ENCODE assay signal across 1 cellular context in genomic region chr5:171432581-171433351, GRCh38.
TF ChIP-seq lines count a peak whose summit lies in the region.

No MANE protein-coding gene starts in this region.

TF ChIP-seq in H1, 55 proteins besides CTCF, POLR2A, EP300 and RAD21 (continued from another document):
- TF ChIP-seq JUN (IDR thresholded peaks at IDR 0.05; ENCODE audit: low read depth, low read length) (no peak), SP4 (IDR thresholded peaks at IDR 0.05; ENCODE audit: low read length) (no peak)
- TF ChIP-seq, protein P1, sequence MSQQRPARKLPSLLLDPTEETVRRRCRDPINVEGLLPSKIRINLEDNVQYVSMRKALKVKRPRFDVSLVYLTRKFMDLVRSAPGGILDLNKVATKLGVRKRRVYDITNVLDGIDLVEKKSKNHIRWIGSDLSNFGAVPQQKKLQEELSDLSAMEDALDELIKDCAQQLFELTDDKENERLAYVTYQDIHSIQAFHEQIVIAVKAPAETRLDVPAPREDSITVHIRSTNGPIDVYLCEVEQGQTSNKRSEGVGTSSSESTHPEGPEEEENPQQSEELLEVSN (IDR thresholded peaks at IDR 0.05) = peak; percentile 40; the same call in 1 of the 2 replicates
TF ChIP-seq in H1: peak in this region for 1.
